25 cellular contexts compared by ENCODE assay signal in genomic region chr15:46855388-46855787, GRCh38.
"Had no signal": no experiment of that assay in that cellular context is flagged by ENCODE, and none has a peak within 500 bp of the region (broad histone marks: within the 10 kb centered on the region; RNA-seq: fewer than 3 reads in every experiment).

No MANE protein-coding gene starts in this region.

- ATAC-seq: activated CD4-positive, alpha-beta T cell treated with anti-CD3 and anti-CD28 coated beads for 36 hours; activated T-helper 17 cell treated with anti-CD3 and anti-CD28 coated beads, Interleukin-2, amount 50 U/mL, for 72 hours; T-cell had no signal

- DNase-seq: activated CD4-positive, alpha-beta memory T cell treated with anti-CD3 and anti-CD28 coated beads, Interleukin-2, amount 10 ng/mL, durations not matched to agents 7 days and 5 days; activated CD4-positive, alpha-beta T cell treated with anti-CD3 and anti-CD28 coated beads for 36 hours; activated CD4-positive, alpha-beta T cell treated with anti-CD3 and anti-CD28 coated beads, Interleukin-2, amount 50 U/mL, for 1 hour; activated gamma-delta T cell treated with Interleukin-2 at 50 U/mL for 16 hours; activated naive CD4-positive, alpha-beta T cell treated with anti-CD3 and anti-CD28 coated beads, Interleukin-2, amount 10 ng/mL, durations not matched to agents 7 days and 5 days; activated naive CD8-positive, alpha-beta T cell treated with anti-CD3 and anti-CD28 coated beads for 36 hours; activated T-cell treated with anti-CD3 and anti-CD28 coated beads for 4 hours; activated T-cell treated with anti-CD3 and anti-CD28 coated beads, Interleukin-2, amount 50 U/mL, for 48 hours; brain microvascular endothelial cell; cerebellar nuclear complex; Kasumi-1; KBM-7; NCI-H1092 treated with DMSO at 0.1 percent for 48 hours; NCI-H1436; NCI-H1694 treated with DMSO at 0.1 percent for 48 hours; NCI-H2029 treated with DMSO at 0.1 percent for 48 hours; NCI-H226; NCI-H526; NK-92 treated with Interleukin-12 subunit alpha and Interleukin-12 subunit beta, amount 100 ng/mL, for 24 hours; SHP77 treated with DMSO at 0.1 percent for 48 hours; T-cell; T-helper 2 cell; T1000; WERI-Rb-1 had no signal

- H3K36me3 ChIP-seq: brain microvascular endothelial cell, WERI-Rb-1 had no signal

- H3K27ac ChIP-seq: brain microvascular endothelial cell, WERI-Rb-1 had no signal

- H3K27me3 ChIP-seq: brain microvascular endothelial cell had no signal
